In genomic region chr1:116902718-116903390, GRCh38 we compare ENCODE assay signal across 25 cellular contexts. TPM values are rescaled to one million over a fixed set of nuclear protein-coding genes. Genes with fewer than 3 reads are reported as not detected.
DNase-seq lines count a peak whose midpoint lies in the region; ATAC-seq, FAIRE-seq and TF ChIP-seq lines count a peak whose summit lies in the region.
"Had no signal": no experiment of that assay in that cellular context is flagged by ENCODE, and none has a peak within 500 bp of the region (broad histone marks: within the 10 kb centered on the region; RNA-seq: fewer than 3 reads in every experiment).

No MANE protein-coding gene starts in this region.

- no peaks in the 10 kb centered on the region; the same call in 1 of the 2 replicates for H3K23me2 ChIP-seq in H1 (ENCODE audit: low read depth, low read length)

- no peak overlapping the region for H2BK20ac ChIP-seq in H1 (ENCODE audit: low read length)

- no peaks in the 10 kb centered on the region for H3K9me3 ChIP-seq in H1 (ENCODE audit: insufficient read depth in 2 of 2, low read depth in 1 of 2, low read length in 1 of 2)
- H3K9me3 ChIP-seq in trophoblast cell (ENCODE audit: insufficient read depth, low read depth, low read length): peaks cover 2% of the 10 kb centered on the region
- H3K9me3 ChIP-seq: BLaER1, Caco-2, SJSA1 had no signal

- H4K5ac ChIP-seq in H1 (ENCODE audit: insufficient read length, low read depth, low read length): no peak overlapping the region

- no peak overlapping the region for H3K56ac ChIP-seq in H1 (replicated peaks; ENCODE audit: insufficient read length, low read depth, low read length)

- H3K9me3 Mint-ChIP-seq in GM23338: peaks cover 6% of the 10 kb centered on the region; the same call in 1 of the 3 replicates
- H3K9me3 Mint-ChIP-seq in stimulated activated effector memory CD8-positive, alpha-beta T cell treated with anti-CD3 and anti-CD28 coated beads, Interleukin-12 subunit alpha, Interleukin-12 subunit beta, amount 100 ng/mL, for 72 hours: no peaks in the 10 kb centered on the region

- H3K4me2 ChIP-seq in GM23338 (no peak overlapping the region), H1 (ENCODE audit: insufficient read depth in 1 of 2, low read depth in 2 of 2, low read length in 2 of 2) (no peak overlapping the region), trophoblast cell (ENCODE audit: low read length) (no peak overlapping the region)
- H3K4me2 ChIP-seq: BLaER1 had no signal

- no peak for TF ChIP-seq CTCF in GM23338 (conservative IDR thresholded peaks at IDR 0.05; ENCODE audit: low read depth in 2 of 2)
- no peak for TF ChIP-seq CTCF in H1 (IDR thresholded peaks at IDR 0.05; ENCODE audit: control extremely low read depth in 1 of 3, insufficient read depth in 1 of 3, low read depth in 1 of 3, low read length in 3 of 3)

- peak overlapping the region; percentile 84 for H2AFZ ChIP-seq in GM23338
- peak overlapping the region; percentile 60; the same call in 1 of the 2 replicates for H2AFZ ChIP-seq in H1 (ENCODE audit: low read length)
- H2AFZ ChIP-seq in trophoblast cell (ENCODE audit: insufficient read depth, low read length, poor library complexity): no peak overlapping the region

- peaks cover 4% of the 10 kb centered on the region; the same call in 1 of the 2 replicates for H3K9me2 ChIP-seq in GM23338 (ENCODE audit: insufficient read depth)

- H3K9ac ChIP-seq in H1 (replicated peaks in 1 of 4; ENCODE audit: extremely low read depth in 1 of 4, low read depth in 3 of 4, low read length in 3 of 4): no peak overlapping the region
- H3K9ac ChIP-seq in trophoblast cell (ENCODE audit: low read length): no peak overlapping the region
- H3K9ac ChIP-seq: BLaER1 had no signal

- no peak overlapping the region for H3K4me3 ChIP-seq in GM23338
- no peak overlapping the region for H3K4me3 ChIP-seq in H1 (ENCODE audit: extremely low read depth in 1 of 4, insufficient read depth in 2 of 4, low read depth in 3 of 4, low read length in 4 of 4)
- no peak overlapping the region for H3K4me3 ChIP-seq in trophoblast cell (ENCODE audit: low read depth, low read length)
- H3K4me3 ChIP-seq: BLaER1, SJSA1 had no signal

- H4K91ac ChIP-seq in H1 (replicated peaks; ENCODE audit: insufficient read length, low read length) (no peak overlapping the region), trophoblast cell (ENCODE audit: low read depth, low read length) (no peak overlapping the region)

- H3K4me1 Mint-ChIP-seq in GM23338: peaks cover 16% of the 10 kb centered on the region
- H3K4me1 Mint-ChIP-seq in stimulated activated effector memory CD8-positive, alpha-beta T cell treated with anti-CD3 and anti-CD28 coated beads, Interleukin-12 subunit alpha, Interleukin-12 subunit beta, amount 100 ng/mL, for 72 hours: no peaks in the 10 kb centered on the region
- H3K4me1 Mint-ChIP-seq: CD4-positive, alpha-beta memory T cell had no signal

- no peak for ATAC-seq in GM23338
- no peak for ATAC-seq in stimulated activated effector memory CD8-positive, alpha-beta T cell treated with anti-CD3 and anti-CD28 coated beads, Interleukin-12 subunit alpha, Interleukin-12 subunit beta, amount 100 ng/mL, for 72 hours
- ATAC-seq: Right ventricle myocardium inferior had no signal

- POLR2A ChIA-PET in H1 (lab: Charles Lee; ENCODE audit: partially characterized antibody): no interaction called here

- H3K36me3 ChIP-seq in GM23338 (ENCODE audit: insufficient read depth): no peaks in the 10 kb centered on the region
- no peaks in the 10 kb centered on the region for H3K36me3 ChIP-seq in H1 (ENCODE audit: control insufficient read depth in 2 of 4, insufficient read depth in 4 of 4, low read length in 3 of 4)
- no peaks in the 10 kb centered on the region for H3K36me3 ChIP-seq in trophoblast cell (ENCODE audit: control insufficient read depth in 1 of 2, insufficient read depth in 2 of 2, low read length in 2 of 2)
- H3K36me3 ChIP-seq: BLaER1, SJSA1 had no signal

- no peak overlapping the region for H2BK15ac ChIP-seq in H1 (ENCODE audit: low read length)

- no peak overlapping the region for H2BK12ac ChIP-seq in H1 (ENCODE audit: low read depth, low read length)
- peak overlapping the region; percentile 23 for H2BK12ac ChIP-seq in trophoblast cell (ENCODE audit: low read length)

- 0 out of 3 replicates have a peak, but pooled peaks cover 3% of the 10 kb centered on the region for H3K36me3 Mint-ChIP-seq in GM23338 (ENCODE audit: low read depth)
- no peaks in the 10 kb centered on the region for H3K36me3 Mint-ChIP-seq in stimulated activated effector memory CD8-positive, alpha-beta T cell treated with anti-CD3 and anti-CD28 coated beads, Interleukin-12 subunit alpha, Interleukin-12 subunit beta, amount 100 ng/mL, for 72 hours
- H3K36me3 Mint-ChIP-seq: CD4-positive, alpha-beta memory T cell had no signal

- H3K4me3 Mint-ChIP-seq in GM23338: no peak overlapping the region
- no peak overlapping the region for H3K4me3 Mint-ChIP-seq in stimulated activated effector memory CD8-positive, alpha-beta T cell treated with anti-CD3 and anti-CD28 coated beads, Interleukin-12 subunit alpha, Interleukin-12 subunit beta, amount 100 ng/mL, for 72 hours
- H3K4me3 Mint-ChIP-seq: CD4-positive, alpha-beta memory T cell had no signal

- H4K12ac ChIP-seq in trophoblast cell (ENCODE audit: low read depth, low read length): no peak overlapping the region

- no peak overlapping the region for H2BK120ac ChIP-seq in H1 (replicated peaks; ENCODE audit: low read depth, low read length)
- H2BK120ac ChIP-seq in trophoblast cell (ENCODE audit: insufficient read depth, low read length, poor library complexity): no peak overlapping the region

- H2BK5ac ChIP-seq in H1 (ENCODE audit: low read depth, low read length) (no peak overlapping the region), trophoblast cell (ENCODE audit: low read depth, low read length, poor library complexity) (no peak overlapping the region)

- CTCF ChIA-PET in H1 (lab: Charles Lee; ENCODE audit: partially characterized antibody): interaction anchor here (0.7 to 3.5 kb wide), 12 partner anchors 9 to 178 kb away, joined by 3 to 16 read pairs (median 4); no protein-coding TSS in a partner anchor

- H3K27me3 ChIP-seq in GM23338 (ENCODE audit: insufficient read depth) (no peaks in the 10 kb centered on the region), H1 (replicated peaks in 1 of 4; ENCODE audit: control insufficient read depth in 3 of 4, extremely low read depth in 1 of 4, insufficient read depth in 3 of 4, low read length in 3 of 4) (no peaks in the 10 kb centered on the region), trophoblast cell (ENCODE audit: insufficient read depth, low read length) (no peaks in the 10 kb centered on the region)

- H3K4me1 ChIP-seq in GM23338 (ENCODE audit: insufficient read depth) (peaks cover 11% of the 10 kb centered on the region), H1 (replicated peaks in 1 of 4; ENCODE audit: control insufficient read depth in 3 of 4, insufficient read depth in 4 of 4, low read length in 3 of 4) (no peaks in the 10 kb centered on the region), trophoblast cell (ENCODE audit: control insufficient read depth in 1 of 2, insufficient read depth in 2 of 2, low read length in 2 of 2) (peaks cover 9 to 13% of the 10 kb centered on the region in 2 experiments)
- H3K4me1 ChIP-seq: BLaER1, Caco-2, SJSA1 had no signal

- H4K20me1 ChIP-seq in GM23338 (replicated peaks; ENCODE audit: insufficient read depth) (no peaks in the 10 kb centered on the region), H1 (replicated peaks in 1 of 2; ENCODE audit: control insufficient read depth in 1 of 2, insufficient read depth in 2 of 2, low read length in 2 of 2) (no peaks in the 10 kb centered on the region)
- H4K20me1 ChIP-seq: BLaER1 had no signal

- H3K79me1 ChIP-seq in H1 (ENCODE audit: low read depth, low read length): no peaks in the 10 kb centered on the region
- H3K79me1 ChIP-seq in trophoblast cell (ENCODE audit: low read length): peaks cover 3% of the 10 kb centered on the region

- no peak overlapping the region for H3K27ac Mint-ChIP-seq in GM23338
- no peak overlapping the region for H3K27ac Mint-ChIP-seq in stimulated activated effector memory CD8-positive, alpha-beta T cell treated with anti-CD3 and anti-CD28 coated beads, Interleukin-12 subunit alpha, Interleukin-12 subunit beta, amount 100 ng/mL, for 72 hours
- H3K27ac Mint-ChIP-seq: CD4-positive, alpha-beta memory T cell had no signal

- H3K18ac ChIP-seq in H1 (ENCODE audit: extremely low read depth, low read length): no peak overlapping the region
- peak overlapping the region; percentile 63 for H3K18ac ChIP-seq in trophoblast cell (ENCODE audit: low read length)

- H3F3A ChIP-seq in GM23338 (replicated peaks; ENCODE audit: low read depth): no peaks in the 10 kb centered on the region

- no peaks in the 10 kb centered on the region for H3K27me3 Mint-ChIP-seq in GM23338 (ENCODE audit: insufficient read depth, low read depth, poor library complexity)
- H3K27me3 Mint-ChIP-seq: CD4-positive, alpha-beta memory T cell had no signal

- no peak overlapping the region for H2AK5ac ChIP-seq in H1 (ENCODE audit: low read depth, low read length)
- H2AK5ac ChIP-seq in trophoblast cell (ENCODE audit: low read length): no peak overlapping the region

- no peak for TF ChIP-seq RAD21 in H1 (IDR thresholded peaks at IDR 0.05 in 1 of 2, conservative IDR thresholded peaks at IDR 0.05 in 1 of 2; ENCODE audit: low read depth in 2 of 2, low read length in 2 of 2)

- WGBS in H1 (ENCODE audit: extremely low coverage in 1 of 2, insufficient coverage in 1 of 2, insufficient read length in 1 of 2, insufficient replicate concordance in 2 of 2, low coverage in 1 of 2, low lambda C conversion rate in 2 of 2, missing lambda C conversion rate in 1 of 2), 2 experiments: 83% methylated on average over 3 of the region's 3 CpGs; no CpG with 5 or more reads in 1 of the 2 experiments
- no CpG with 5 or more reads among the region's 3 CpGs for WGBS in trophoblast cell (ENCODE audit: extremely low coverage, insufficient coverage, insufficient read length)

- no peak overlapping the region for H3K14ac ChIP-seq in H1 (ENCODE audit: insufficient read length)
- H3K14ac ChIP-seq in trophoblast cell (ENCODE audit: low read length): no peak overlapping the region

- TF ChIP-seq POLR2A in H1 (IDR thresholded peaks at IDR 0.05; ENCODE audit: control extremely low read depth in 1 of 2, low read depth in 2 of 2, low read length in 2 of 2): no peak

- H3K4ac ChIP-seq in H1 (replicated peaks; ENCODE audit: insufficient read length, low read depth, low read length) (no peak overlapping the region), trophoblast cell (ENCODE audit: low read depth, low read length) (no peak overlapping the region)

- FAIRE-seq in H1 (lab: Jason Lieb, UNC): no peak
- FAIRE-seq: GM12891, H54, RCC 7860 had no signal

- no peak overlapping the region for H3K27ac ChIP-seq in GM23338 (ENCODE audit: low read depth)
- no peak overlapping the region for H3K27ac ChIP-seq in H1 (ENCODE audit: low read depth, low read length)
- H3K27ac ChIP-seq in trophoblast cell (ENCODE audit: low read depth, low read length): no peak overlapping the region
- H3K27ac ChIP-seq: BLaER1, SJSA1 had no signal

- TF ChIP-seq EP300 in H1 (IDR thresholded peaks at IDR 0.05; ENCODE audit: borderline replicate concordance in 1 of 2, low read depth in 2 of 2, low read length in 2 of 2): no peak

- no peak overlapping the region for H3K23ac ChIP-seq in H1 (ENCODE audit: insufficient read length)
- no peak overlapping the region for H3K23ac ChIP-seq in trophoblast cell (ENCODE audit: low read length)

- no peaks in the 10 kb centered on the region for H3K79me2 ChIP-seq in GM23338 (replicated peaks; ENCODE audit: insufficient read depth)
- H3K79me2 ChIP-seq in H1 (ENCODE audit: control insufficient read depth in 1 of 2, insufficient read depth in 2 of 2, low read length in 2 of 2): no peaks in the 10 kb centered on the region
- H3K79me2 ChIP-seq in trophoblast cell (ENCODE audit: control insufficient read depth, insufficient read depth, low read length, poor library complexity): no peaks in the 10 kb centered on the region

- DNase-seq in GM23338 (ENCODE audit: low spot score): no peak
- peak; percentile 94 to 97 for DNase-seq in NCI-H526 (lab: John Stamatoyannopoulos, UW)
- no peak for DNase-seq in H1 (ENCODE audit: low read depth in 1 of 2, low spot score in 2 of 2)
- peak in 1 of 2 donors; percentile 9 for DNase-seq in trophoblast cell
- DNase-seq in stimulated activated effector memory CD8-positive, alpha-beta T cell treated with anti-CD3 and anti-CD28 coated beads, Interleukin-12 subunit alpha, Interleukin-12 subunit beta, amount 100 ng/mL, for 72 hours (ENCODE audit: low spot score in 2 of 2): no peak
- no peak for DNase-seq in AML-193 (lab: John Stamatoyannopoulos, UW)
- DNase-seq in anterior cingulate cortex (lab: John Stamatoyannopoulos, UW): no peak
- no peak for DNase-seq in T-helper 9 cell
- DNase-seq: CD4-positive, alpha-beta memory T cell; DMS 273 treated with DMSO at 0.1 percent for 48 hours; DMS79 treated with DMSO at 0.1 percent for 48 hours; MM.1S; NCI-H1092 treated with DMSO at 0.1 percent for 48 hours; NCI-H1436 treated with DMSO at 0.1 percent for 48 hours; NCI-H1930; NCI-H226; NCI-H524; OCI-M1 had no signal

- H4K8ac ChIP-seq in H1 (ENCODE audit: extremely low read depth, insufficient read depth, low read length) (no peak overlapping the region), trophoblast cell (ENCODE audit: low read depth, low read length) (no peak overlapping the region)

RNA-seq across cellular contexts. Expression of gene PTGFRN, which starts 6.9 kb away (rescaled TPM):
- 21.8 and 32.7 TPM in 2 replicates for total RNA-seq in GM23338 (2014; rRNA removed; shearing (Covaris generic))
- 17.4 and 30.0 TPM in 2 replicates for polyA plus RNA-seq in GM23338 (2016; fragmentation: Nextera tagmentation; extraction: Ambion mirVana)
- 32.6 TPM in 2 replicates for total RNA-seq in H1 (2021; fragmentation: NEBNext Ultra II Directional; extraction: Animal tissue kit (Norgen Biotek cat#: 25700))
- polyA plus RNA-seq in H1 (2011; rRNA removed): 11.9 and 13.0 TPM in 2 replicates
- 13.0 TPM for polyA plus RNA-seq in H1 (2011; cell fraction: cytosol; rRNA removed)
- polyA plus RNA-seq in H1 (2011; cell fraction: nucleus; rRNA removed): 14.0 TPM
- 18.0 to 23.3 TPM (median 18.6 TPM) in 4 replicates for polyA plus RNA-seq in H1 (2012, experiment 1 of 2)
- polyA plus RNA-seq in H1 (2012, experiment 2 of 2): 7.5 TPM
- 53.5 TPM for polyA plus RNA-seq in H1 (2013, experiment 1 of 2)
- 52.9 TPM for polyA plus RNA-seq in H1 (2013, experiment 2 of 2)
- polyA minus RNA-seq in H1 (2011; rRNA and poly(A)+ RNA removed): 37.7 and 40.5 TPM in 2 replicates
- 18.0 TPM for polyA minus RNA-seq in H1 (2011; cell fraction: cytosol; rRNA and poly(A)+ RNA removed)
- polyA minus RNA-seq in H1 (2011; cell fraction: nucleus; rRNA and poly(A)+ RNA removed): 27.7 TPM
- 83.0 and 85.0 TPM in 2 replicates for polyA plus RNA-seq in trophoblast cell (2013)

Comparison
In these comparisons a context has a peak if more than half of its experiments do, and no peak if none do; other contexts are left out.
1. DNase-seq: peak in NCI-H526 (2 of 2); none in GM23338 (single experiment), H1 (0 of 2), stimulated activated effector memory CD8-positive, alpha-beta T cell treated with anti-CD3 and anti-CD28 coated beads, Interleukin-12 subunit alpha, Interleukin-12 subunit beta, amount 100 ng/mL, for 72 hours (0 of 2), AML-193 (0 of 2), anterior cingulate cortex (0 of 58) and T-helper 9 cell (single experiment).